ENCODE assay signal across 14 cellular contexts in genomic region chr1:56575865-56576264, GRCh38. TPM values are rescaled to one million over a fixed set of nuclear protein-coding genes. Genes with fewer than 3 reads are reported as not detected.
DNase-seq lines count a peak whose midpoint lies in the region; ATAC-seq and TF ChIP-seq lines count a peak whose summit lies in the region.
"Had no signal": no experiment of that assay in that cellular context is flagged by ENCODE, and none has a peak within 500 bp of the region (broad histone marks: within the 10 kb centered on the region; RNA-seq: fewer than 3 reads in every experiment).

No MANE protein-coding gene starts in this region.

- H2BK5ac ChIP-seq in mesendoderm (ENCODE audit: low read length): no peak overlapping the region

- H3K9ac ChIP-seq in mesendoderm (ENCODE audit: low read length): no peak overlapping the region

- H3K56ac ChIP-seq in mesendoderm (ENCODE audit: low read length): no peak overlapping the region

- no peak for TF ChIP-seq POLR2A in testis (IDR thresholded peaks at IDR 0.05)

- H2BK120ac ChIP-seq in mesendoderm (ENCODE audit: low read depth, low read length): no peak overlapping the region

- no peak overlapping the region for H2AK5ac ChIP-seq in mesendoderm (ENCODE audit: low read length)

- H3K27me3 ChIP-seq in MG63 (no peaks in the 10 kb centered on the region), testis (no peaks in the 10 kb centered on the region), mesendoderm (ENCODE audit: insufficient read depth, low read length, poor library complexity) (no peaks in the 10 kb centered on the region)

- H3K4me3 Mint-ChIP-seq in T-cell: no peak overlapping the region
- H3K4me3 Mint-ChIP-seq: activated naive CD4-positive, alpha-beta T cell treated with anti-CD3 and anti-CD28 coated beads, Interleukin-2, amount 50 U/mL, for 24 hours had no signal

- H3K4me2 ChIP-seq in mesendoderm (ENCODE audit: low read length): no peak overlapping the region

- H3K4me1 Mint-ChIP-seq in T-cell: peaks cover 6 to 15% (median 11%) of the 10 kb centered on the region in 3 donors
- H3K4me1 Mint-ChIP-seq: activated naive CD4-positive, alpha-beta T cell treated with anti-CD3 and anti-CD28 coated beads, Interleukin-2, amount 50 U/mL, for 24 hours had no signal

- intact Hi-C loops in testis (cut with DNase I; ENCODE audit: low total_unique reads): no loop called here

- H3K36me3 ChIP-seq in MG63 (peaks cover 5% of the 10 kb centered on the region), mesodermal cell (ENCODE audit: control insufficient read depth, insufficient read depth, low read length) (peaks cover 4% of the 10 kb centered on the region), testis (ENCODE audit: low read depth, missing control alignments) (no peaks in the 10 kb centered on the region), mesendoderm (ENCODE audit: control insufficient read depth, insufficient read depth, low read length) (no peaks in the 10 kb centered on the region)

- H4K5ac ChIP-seq in mesendoderm (ENCODE audit: low read length): no peak overlapping the region

- POLR2A ChIA-PET in T-cell (lab: Charles Lee): no interaction called here

- H2BK15ac ChIP-seq in mesendoderm (replicated peaks; ENCODE audit: low read depth): no peak overlapping the region

- peaks cover 5% of the 10 kb centered on the region for H3K79me1 ChIP-seq in mesendoderm (ENCODE audit: low read length)

- H4K8ac ChIP-seq in mesendoderm (ENCODE audit: low read depth, low read length): no peak overlapping the region

- no peak overlapping the region for H3K18ac ChIP-seq in mesendoderm (ENCODE audit: low read length)

- H3K36me3 Mint-ChIP-seq in T-cell: no peaks in the 10 kb centered on the region
- H3K36me3 Mint-ChIP-seq: activated naive CD4-positive, alpha-beta T cell treated with anti-CD3 and anti-CD28 coated beads, Interleukin-2, amount 50 U/mL, for 24 hours had no signal

- H3K9me3 ChIP-seq in MG63 (no peaks in the 10 kb centered on the region), mesodermal cell (ENCODE audit: control insufficient read depth, low read length) (no peaks in the 10 kb centered on the region), testis (no peaks in the 10 kb centered on the region)

- no peak overlapping the region for H3K4ac ChIP-seq in mesendoderm (ENCODE audit: low read depth, low read length)

- WGBS in mesodermal cell (ENCODE audit: insufficient coverage in 2 of 2), 2 experiments: 85% methylated on average over 2 of the region's 3 CpGs; no CpG with 5 or more reads in 1 of the 2 experiments
- WGBS in testis, 2 donors: 18 to 23% methylated on average over 3 of the region's 3 CpGs
- WGBS in mesendoderm (ENCODE audit: extremely low coverage, insufficient coverage, low lambda C conversion rate): no CpG with 5 or more reads among the region's 3 CpGs

- no peak overlapping the region for H3K27ac Mint-ChIP-seq in T-cell
- H3K27ac Mint-ChIP-seq: activated naive CD4-positive, alpha-beta T cell treated with anti-CD3 and anti-CD28 coated beads, Interleukin-2, amount 50 U/mL, for 24 hours had no signal

- DNase-seq in MG63 (no peak), dermis blood vessel endothelial cell (peak; percentile 21), testis (no peak), mesendoderm (no peak), T-cell (no peak), NCI-H510A treated with DMSO at 0.1 percent for 48 hours (lab: John Stamatoyannopoulos, UW) (no peak)
- DNase-seq in effector CD8-positive, alpha-beta T cell (lab: John Stamatoyannopoulos, UW): no peak
- DNase-seq: activated CD4-positive, alpha-beta T cell treated with anti-CD3 and anti-CD28 coated beads for 48 hours; erythroblast; NCI-H2107; SHP77; stimulated activated naive CD4-positive, alpha-beta T cell had no signal

- H3K9me3 Mint-ChIP-seq in T-cell: no peaks in the 10 kb centered on the region
- H3K9me3 Mint-ChIP-seq: activated naive CD4-positive, alpha-beta T cell treated with anti-CD3 and anti-CD28 coated beads, Interleukin-2, amount 50 U/mL, for 24 hours had no signal

- peak overlapping the region; percentile 74 for H3K4me3 ChIP-seq in MG63
- H3K4me3 ChIP-seq in mesodermal cell (ENCODE audit: extremely low read depth, insufficient read depth, low read length, poor library complexity, severe bottlenecking): peak overlapping the region; percentile 6
- H3K4me3 ChIP-seq in testis: peak overlapping the region; percentile 76 to 96
- no peak overlapping the region for H3K4me3 ChIP-seq in mesendoderm (ENCODE audit: low read length)

- CTCF ChIA-PET in T-cell (lab: Charles Lee): no interaction called here

- peaks cover 26 to 36% of the 10 kb centered on the region in 2 donors for H3K27me3 Mint-ChIP-seq in T-cell

- ATAC-seq in T-cell (replicated peaks in 1 of 4): no peak

- no peak for TF ChIP-seq CTCF in testis (IDR thresholded peaks at IDR 0.05)

- H3K27ac ChIP-seq in mesodermal cell (ENCODE audit: low read depth, low read length, severe bottlenecking) (no peak overlapping the region), testis (peak overlapping the region in 1 of 2 donors; percentile 97), mesendoderm (ENCODE audit: low read depth, low read length) (no peak overlapping the region)

- H3K79me2 ChIP-seq in mesendoderm (ENCODE audit: control insufficient read depth, insufficient read depth, low read length): peaks cover 42% of the 10 kb centered on the region

- H3K4me1 ChIP-seq in mesodermal cell (ENCODE audit: control insufficient read depth, insufficient read depth, low read length, poor library complexity, severe bottlenecking) (peaks cover 4% of the 10 kb centered on the region), testis (peaks cover 7% of the 10 kb centered on the region), mesendoderm (ENCODE audit: control insufficient read depth, low read depth, low read length) (no peaks in the 10 kb centered on the region)

- H3K23ac ChIP-seq in mesendoderm (ENCODE audit: low read length): no peak overlapping the region

RNA-seq across cellular contexts. Expression of gene PLPP3, which starts 3.5 kb away (rescaled TPM):
- 24.3 and 25.7 TPM in 2 replicates for total RNA-seq in MG63 (2014; rRNA removed; shearing (Covaris generic); ENCODE audit: low replicate concordance)
- total RNA-seq in dermis blood vessel endothelial cell (39.1 and 49.2 TPM in 2 replicates), testis (100 to 1,000 TPM in 1 of 2 donors, 10 to 100 TPM in 1; 41.5 to 103 TPM), T-cell (under 1 TPM in 3 of 5 donors, not detected in 2; 0.30 to 0.93 (median 0.32) TPM)
- 16.4 TPM for polyA plus RNA-seq in mesodermal cell (2013, experiment 1 of 2)
- 17.8 TPM for polyA plus RNA-seq in mesodermal cell (2013, experiment 2 of 2)
- 82.0 TPM for polyA plus RNA-seq in testis (ENCODE audit: insufficient read depth, low read depth, low replicate concordance)
- polyA plus RNA-seq in mesendoderm (2013, experiment 1 of 2): 8.7 TPM
- polyA plus RNA-seq in mesendoderm (2013, experiment 2 of 2): 9.3 TPM

Comparison
In these comparisons a context has a peak if more than half of its experiments do, and no peak if none do; other contexts are left out.
1. RNA of gene PLPP3, which starts 3.5 kb away (total RNA-seq): 41.5 to 103 TPM in testis, 39.1 to 49.2 TPM in dermis blood vessel endothelial cell and 24.3 to 25.7 TPM in MG63; 0.30 to 0.93 TPM in T-cell; every median in the first group is over 10 times any median in the second.